20 cellular contexts compared by ENCODE assay signal in the genomic region with DNA sequence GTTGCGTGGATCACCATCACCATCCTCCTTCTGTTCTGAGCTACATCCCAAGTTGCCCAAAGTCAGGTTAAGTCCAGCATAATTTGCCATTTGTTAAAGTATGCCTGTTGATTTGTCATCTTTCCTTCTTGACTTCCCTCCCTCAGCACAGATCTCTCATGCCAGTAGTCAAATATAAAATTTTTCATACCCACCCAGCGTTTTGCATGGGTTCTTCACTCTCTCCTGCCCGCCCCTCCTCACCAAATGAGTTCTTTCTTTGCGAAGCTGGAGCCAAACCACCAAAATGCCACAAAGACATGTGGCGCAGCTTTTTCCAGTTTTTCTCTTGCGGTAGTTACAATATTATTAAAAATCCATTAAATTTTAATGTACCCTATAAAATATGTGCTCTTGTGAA.
DNase-seq lines count a peak whose midpoint lies in the region; ATAC-seq and TF ChIP-seq lines count a peak whose summit lies in the region.
"Had no signal": no experiment of that assay in that cellular context is flagged by ENCODE, and none has a peak within 500 bp of the region (broad histone marks: within the 10 kb centered on the region; RNA-seq: fewer than 3 reads in every experiment).

No MANE protein-coding gene starts in this region.

- H3K27me3 Mint-ChIP-seq in HFFc6 (ENCODE audit: insufficient read depth) = no peaks in the 10 kb centered on the region; the same call in none of the 2 replicates
- H3K27me3 Mint-ChIP-seq in activated T-helper 17 cell treated with anti-CD3 and anti-CD28 coated beads, Interleukin-2, amount 50 U/mL, for 72 hours = no peaks in the 10 kb centered on the region
- H3K27me3 Mint-ChIP-seq in nephron progenitor cell (ENCODE audit: low read depth, poor library complexity) = no peaks in the 10 kb centered on the region
- H3K27me3 Mint-ChIP-seq: CD4-positive, CD25-positive, alpha-beta regulatory T cell had no signal

- H3K4me1 ChIP-seq in BLaER1 treated with 17β-estradiol and CSF1 and Interleukin-3, amounts not matched to agents 10 nM and 100 nM = peaks cover 44 to 79% (median 61%) of the 10 kb centered on the region in 10 experiments

- H3K4me2 ChIP-seq in BLaER1 treated with 17β-estradiol and CSF1 and Interleukin-3, amounts not matched to agents 10 nM and 100 nM = peak overlapping the region; percentile 56 to 95 (median 84); a peak in 21 of 22 replicates
- H3K4me2 ChIP-seq: GM23338 had no signal

- peak overlapping the region in 7 of 11 experiments; percentile 11 to 40 (median 31); a peak in 9 of 22 replicates for H3K27ac ChIP-seq in BLaER1 treated with 17β-estradiol and CSF1 and Interleukin-3, amounts not matched to agents 10 nM and 100 nM
- H3K27ac ChIP-seq: Peyer's patch, SK-N-MC had no signal

- H3K36me3 Mint-ChIP-seq in HFFc6 (ENCODE audit: low read depth) (peaks cover 14% of the 10 kb centered on the region), nephron progenitor cell (ENCODE audit: low read depth) (peaks cover 76% of the 10 kb centered on the region)
- peaks cover 23% of the 10 kb centered on the region for H3K36me3 Mint-ChIP-seq in activated T-helper 17 cell treated with anti-CD3 and anti-CD28 coated beads, Interleukin-2, amount 50 U/mL, for 72 hours (ENCODE audit: low read depth)

- H3K9me3 Mint-ChIP-seq in HFFc6 = no peaks in the 10 kb centered on the region
- H3K9me3 Mint-ChIP-seq in activated T-helper 17 cell treated with anti-CD3 and anti-CD28 coated beads, Interleukin-2, amount 50 U/mL, for 72 hours = no peaks in the 10 kb centered on the region
- peaks cover 38% of the 10 kb centered on the region for H3K9me3 Mint-ChIP-seq in nephron progenitor cell
- H3K9me3 Mint-ChIP-seq: GM23338 had no signal

- H4K20me1 ChIP-seq in BLaER1 treated with 17β-estradiol and CSF1 and Interleukin-3, amounts not matched to agents 10 nM and 100 nM = peaks cover 0 to 82% (median 0%) of the 10 kb centered on the region in 11 experiments; a peak in 5 of 22 replicates

- H3K9ac ChIP-seq in BLaER1 treated with 17β-estradiol and CSF1 and Interleukin-3, amounts not matched to agents 10 nM and 100 nM = no peak overlapping the region; a peak in 1 of 22 replicates

- H3K27ac Mint-ChIP-seq in HFFc6 = peak overlapping the region; percentile 32; the same call in 1 of the 2 replicates
- peak overlapping the region; percentile 15 for H3K27ac Mint-ChIP-seq in activated T-helper 17 cell treated with anti-CD3 and anti-CD28 coated beads, Interleukin-2, amount 50 U/mL, for 72 hours
- H3K27ac Mint-ChIP-seq in nephron progenitor cell = peak overlapping the region; percentile 63
- H3K27ac Mint-ChIP-seq: GM23338 had no signal

- ATAC-seq in activated T-helper 17 cell treated with anti-CD3 and anti-CD28 coated beads, Interleukin-2, amount 50 U/mL, for 72 hours (replicated peaks) = no peak
- ATAC-seq in HG03442 (IDR thresholded peaks at IDR 0.05; ENCODE audit: unreplicated experiment) (no peak), GM21423 (IDR thresholded peaks at IDR 0.05; ENCODE audit: unreplicated experiment) (no peak)
- ATAC-seq: GM23338, K562 had no signal

- TF ChIP-seq CTCF in HFFc6 (IDR thresholded peaks at IDR 0.05) (no peak), nephron progenitor cell (IDR thresholded peaks at IDR 0.05) (no peak)

- peaks cover 58% of the 10 kb centered on the region for H3K4me1 Mint-ChIP-seq in HFFc6 (ENCODE audit: low read depth)
- peaks cover 29% of the 10 kb centered on the region for H3K4me1 Mint-ChIP-seq in activated T-helper 17 cell treated with anti-CD3 and anti-CD28 coated beads, Interleukin-2, amount 50 U/mL, for 72 hours
- H3K4me1 Mint-ChIP-seq in nephron progenitor cell = peaks cover 63% of the 10 kb centered on the region

- no peak overlapping the region for H3K4me3 ChIP-seq in BLaER1 treated with 17β-estradiol and CSF1 and Interleukin-3, amounts not matched to agents 10 nM and 100 nM
- H3K4me3 ChIP-seq: GM23338, K562, Peyer's patch, SK-N-MC had no signal

- no peaks in the 10 kb centered on the region for H3K27me3 ChIP-seq in BLaER1 treated with 17β-estradiol and CSF1 and Interleukin-3, amounts not matched to agents 10 nM and 100 nM
- H3K27me3 ChIP-seq: Peyer's patch had no signal

- H3K4me3 Mint-ChIP-seq in HFFc6 (no peak overlapping the region), nephron progenitor cell (no peak overlapping the region)
- H3K4me3 Mint-ChIP-seq in activated T-helper 17 cell treated with anti-CD3 and anti-CD28 coated beads, Interleukin-2, amount 50 U/mL, for 72 hours = no peak overlapping the region
- H3K4me3 Mint-ChIP-seq: CD4-positive, CD25-positive, alpha-beta regulatory T cell; GM23338 had no signal

- peaks cover 0 to 5% (median 0%) of the 10 kb centered on the region in 11 experiments; a peak in 1 of 22 replicates for H3K9me3 ChIP-seq in BLaER1 treated with 17β-estradiol and CSF1 and Interleukin-3, amounts not matched to agents 10 nM and 100 nM (replicated peaks in 1 of 11)
- H3K9me3 ChIP-seq: Peyer's patch had no signal

- H3K36me3 ChIP-seq in BLaER1 treated with 17β-estradiol and CSF1 and Interleukin-3, amounts not matched to agents 10 nM and 100 nM = peaks cover 0 to 80% (median 17%) of the 10 kb centered on the region in 11 experiments; a peak in 12 of 22 replicates
- H3K36me3 ChIP-seq: Peyer's patch had no signal

- DNase-seq in HFFc6 (no peak), nephron progenitor cell (no peak), mesenteric fat pad (ENCODE audit: low spot score) (no peak), cerebellar cortex (ENCODE audit: low spot score) (no peak)
- DNase-seq: ACHN; AML-193; CD4-positive, CD25-positive, alpha-beta regulatory T cell; NCI-H1048; NCI-H146; NCI-H2081 treated with DMSO at 0.1 percent for 48 hours; NCI-H510A; NCI-H82; Peyer's patch had no signal
